ENCODE assay signal across 11 cellular contexts in genomic region chr11:94593030-94593429, GRCh38. TPM values are rescaled to one million over a fixed set of nuclear protein-coding genes. Genes with fewer than 3 reads are reported as not detected.
DNase-seq lines count a peak whose midpoint lies in the region; ATAC-seq and TF ChIP-seq lines count a peak whose summit lies in the region.
"Had no signal": no experiment of that assay in that cellular context is flagged by ENCODE, and none has a peak within 500 bp of the region (broad histone marks: within the 10 kb centered on the region; RNA-seq: fewer than 3 reads in every experiment).

No MANE protein-coding gene starts in this region.

- no peaks in the 10 kb centered on the region for H4K20me1 ChIP-seq in hepatocyte (ENCODE audit: insufficient read depth, poor library complexity, severe bottlenecking)
- H4K20me1 ChIP-seq: BLaER1 treated with 17β-estradiol and CSF1 and Interleukin-3, amounts not matched to agents 10 nM and 100 nM had no signal

- WGBS in hepatocyte (ENCODE audit: low lambda C conversion rate, missing lambda C conversion rate), result 85% methylated on average over 2 of the region's 2 CpGs

- H3K4me1 ChIP-seq in BE2C (no peaks in the 10 kb centered on the region), hepatocyte (ENCODE audit: insufficient read depth) (no peaks in the 10 kb centered on the region)

- TF ChIP-seq CTCF in BE2C (IDR thresholded peaks at IDR 0.05; ENCODE audit: low read depth, low read length) (no peak), hepatocyte (IDR thresholded peaks at IDR 0.05; ENCODE audit: poor library complexity) (no peak)

- no peaks in the 10 kb centered on the region for H3K9me2 ChIP-seq in hepatocyte (replicated peaks; ENCODE audit: insufficient read depth)

- ATAC-seq in GM19463 (IDR thresholded peaks at IDR 0.05; ENCODE audit: unreplicated experiment), result peak; percentile 80
- ATAC-seq in HG02970 (IDR thresholded peaks at IDR 0.05; ENCODE audit: low FRiP score, unreplicated experiment), result peak; percentile 61

- H3K27me3 ChIP-seq in BE2C (no peaks in the 10 kb centered on the region), hepatocyte (no peaks in the 10 kb centered on the region)
- H3K27me3 ChIP-seq: BLaER1 treated with 17β-estradiol and CSF1 and Interleukin-3, amounts not matched to agents 10 nM and 100 nM; neutrophil had no signal

- no peak overlapping the region for H2AFZ ChIP-seq in hepatocyte

- H3K4me2 ChIP-seq in hepatocyte, result no peak overlapping the region
- H3K4me2 ChIP-seq: BLaER1 treated with 17β-estradiol and CSF1 and Interleukin-3, amounts not matched to agents 10 nM and 100 nM had no signal

- H3K4me3 ChIP-seq in BE2C (ENCODE audit: low read depth, low read length) (no peak overlapping the region), hepatocyte (no peak overlapping the region)
- H3K4me3 ChIP-seq: BLaER1 treated with 17β-estradiol and CSF1 and Interleukin-3, amounts not matched to agents 10 nM and 100 nM had no signal

- H3K36me3 ChIP-seq in BE2C, result no peaks in the 10 kb centered on the region
- H3K36me3 ChIP-seq in hepatocyte (replicated peaks; ENCODE audit: insufficient read depth, low read depth), result no peaks in the 10 kb centered on the region

- H3K9me3 ChIP-seq in BE2C (no peaks in the 10 kb centered on the region), hepatocyte (ENCODE audit: low read depth) (no peaks in the 10 kb centered on the region)
- H3K9me3 ChIP-seq: BLaER1 treated with 17β-estradiol and CSF1 and Interleukin-3, amounts not matched to agents 10 nM and 100 nM; neutrophil had no signal

- no peaks in the 10 kb centered on the region for H3K79me2 ChIP-seq in hepatocyte

- no peak overlapping the region for H3K27ac ChIP-seq in hepatocyte
- H3K27ac ChIP-seq: BLaER1 treated with 17β-estradiol and CSF1 and Interleukin-3, amounts not matched to agents 10 nM and 100 nM; neutrophil had no signal

- DNase-seq in GM04504 (ENCODE audit: low read depth) (peak; percentile 27), RPMI7951 (ENCODE audit: low read depth) (peak; percentile 7), NCI-H187 (lab: John Stamatoyannopoulos, UW) (no peak), BE2C (no peak), hepatocyte (ENCODE audit: low spot score) (no peak), NCI-H446 (lab: John Stamatoyannopoulos, UW) (no peak)
- DNase-seq: islet precursor cell had no signal

RNA-seq across cellular contexts. Expression of gene PIWIL4, which starts 25.9 kb away (rescaled TPM):
- total RNA-seq in RPMI7951 (2014; rRNA removed; shearing (Covaris generic)), result 0.48 and 0.78 TPM in 2 replicates
- not detected for polyA plus RNA-seq in BE2C (2012; ENCODE audit: insufficient read depth, insufficient read length, low read depth)
- 2.4 and 3.1 TPM in 2 replicates for total RNA-seq in hepatocyte
- 2.0 and 2.1 TPM in 2 replicates for polyA plus RNA-seq in hepatocyte

RNA-seq across cellular contexts. Expression of gene FUT4, which starts 49.3 kb away (rescaled TPM):
- total RNA-seq in RPMI7951 (2014; rRNA removed; shearing (Covaris generic)), result 2.4 TPM in 2 replicates
- 1.5 TPM for polyA plus RNA-seq in BE2C (2012; ENCODE audit: insufficient read depth, insufficient read length, low read depth)
- total RNA-seq in hepatocyte, result 12.1 and 13.9 TPM in 2 replicates
- 5.9 and 6.5 TPM in 2 replicates for polyA plus RNA-seq in hepatocyte

Comparison
In these comparisons a context has a peak if more than half of its experiments do, and no peak if none do; other contexts are left out.
1. DNase-seq: peak in GM04504 (single experiment) and RPMI7951 (single experiment); none in NCI-H187 (0 of 2), BE2C (single experiment), hepatocyte (single experiment) and NCI-H446 (0 of 2).